8 cellular contexts compared by ENCODE assay signal in the genomic region with DNA sequence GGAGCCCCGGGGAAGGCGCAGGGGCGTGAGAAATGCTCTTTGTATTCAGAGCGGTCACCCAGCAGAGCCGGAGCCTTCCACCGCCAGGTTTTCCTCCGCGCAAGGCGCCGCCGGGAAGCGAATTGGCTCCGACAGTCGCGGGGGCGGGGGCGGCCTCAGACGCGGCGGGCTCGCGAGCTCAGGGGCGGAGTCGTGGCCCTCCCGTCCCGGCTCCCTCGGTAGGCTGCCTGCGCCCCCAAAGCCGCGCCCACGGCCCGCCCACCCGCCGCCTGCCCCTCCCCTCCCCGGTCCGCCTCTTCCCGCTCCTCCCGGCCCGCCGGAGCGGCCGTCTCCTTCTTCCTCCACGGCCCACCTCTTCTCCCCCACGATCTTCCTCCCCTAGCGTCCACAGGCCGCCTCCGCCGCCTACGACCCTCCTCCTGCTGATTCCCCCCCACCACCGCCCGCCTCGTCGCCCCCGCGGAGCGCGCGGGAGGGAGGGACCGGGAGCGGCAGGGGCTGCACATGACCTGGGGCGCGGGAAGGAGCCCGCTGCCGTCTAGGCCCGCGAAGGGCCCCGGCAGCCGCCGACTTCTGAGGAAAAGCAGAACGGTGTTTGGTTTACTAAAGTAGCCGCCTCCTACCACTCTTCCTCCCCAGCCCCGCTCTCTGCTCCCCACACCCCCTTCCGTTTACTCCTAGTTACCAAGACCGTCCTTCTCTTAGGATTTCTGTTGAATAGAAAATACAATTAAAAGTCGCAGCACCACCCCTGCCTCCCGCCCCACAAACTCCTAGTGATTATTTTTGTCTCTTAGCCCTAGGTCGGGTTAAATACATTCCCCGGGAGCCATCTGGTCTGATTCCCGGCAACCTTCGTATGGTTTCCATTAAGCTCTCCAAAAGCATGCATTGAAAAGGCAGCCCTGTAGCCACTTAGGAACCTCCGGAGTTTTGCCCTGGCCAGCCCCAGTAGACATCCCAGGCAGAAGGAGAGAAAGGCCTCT. TPM values are rescaled to one million over a fixed set of nuclear protein-coding genes. Genes with fewer than 3 reads are reported as not detected.
DNase-seq lines count a peak whose midpoint lies in the region; ATAC-seq and TF ChIP-seq lines count a peak whose summit lies in the region.

No MANE protein-coding gene starts in this region.

- H3K23ac ChIP-seq in trophoblast cell (ENCODE audit: low read length), result no peak overlapping the region

- peaks cover 39% of the 10 kb centered on the region for H3K79me1 ChIP-seq in trophoblast cell (ENCODE audit: low read length)

- peak in 1 of 2 donors; percentile 91 for TF ChIP-seq EP300 in tibial nerve (IDR thresholded peaks at IDR 0.05)

- no peaks in the 10 kb centered on the region for H3K9me3 ChIP-seq in heart left ventricle
- H3K9me3 ChIP-seq in trophoblast cell (ENCODE audit: insufficient read depth, low read depth, low read length), result no peaks in the 10 kb centered on the region
- no peaks in the 10 kb centered on the region for H3K9me3 ChIP-seq in tibial nerve

- ATAC-seq in HG02623 (IDR thresholded peaks at IDR 0.05; ENCODE audit: unreplicated experiment), result peak; percentile 94
- ATAC-seq in heart left ventricle, result peak; percentile 81 to 96 (median 93)

- TF ChIP-seq CTCF in GM10266 (IDR thresholded peaks at IDR 0.05; ENCODE audit: control insufficient read depth, insufficient read depth, low read depth, missing control alignments), result no peak
- TF ChIP-seq CTCF in heart left ventricle (IDR thresholded peaks at IDR 0.05), result peak in 3 of 12 donors; percentile 2 to 36 (median 14)
- peak in 2 of 5 experiments; percentile 37 to 45 for TF ChIP-seq CTCF in tibial nerve (IDR thresholded peaks at IDR 0.05)

- H3K4me1 ChIP-seq in heart left ventricle, result peaks cover 13 to 57% (median 46%) of the 10 kb centered on the region in 12 donors
- H3K4me1 ChIP-seq in trophoblast cell (ENCODE audit: control insufficient read depth in 1 of 2, insufficient read depth in 2 of 2, low read length in 2 of 2), result peaks cover 24 to 28% of the 10 kb centered on the region in 2 experiments
- peaks cover 0 to 52% (median 14%) of the 10 kb centered on the region in 4 donors for H3K4me1 ChIP-seq in tibial nerve

- H4K91ac ChIP-seq in trophoblast cell (ENCODE audit: low read depth, low read length), result peak overlapping the region; percentile 100

- H3K4me2 ChIP-seq in trophoblast cell (ENCODE audit: low read length), result peak overlapping the region; percentile 66

- H4K12ac ChIP-seq in trophoblast cell (ENCODE audit: low read depth, low read length), result peak overlapping the region; percentile 97

- H3K4me3 ChIP-seq in heart left ventricle, result peak overlapping the region; percentile 8 to 82 (median 66)
- peak overlapping the region; percentile 70 for H3K4me3 ChIP-seq in trophoblast cell (ENCODE audit: low read depth, low read length)
- H3K4me3 ChIP-seq in tibial nerve, result peak overlapping the region; percentile 45 to 83 (median 74)

- H3K36me3 ChIP-seq in heart left ventricle, result no peaks in the 10 kb centered on the region
- H3K36me3 ChIP-seq in trophoblast cell (ENCODE audit: control insufficient read depth in 1 of 2, insufficient read depth in 2 of 2, low read length in 2 of 2), result no peaks in the 10 kb centered on the region
- no peaks in the 10 kb centered on the region for H3K36me3 ChIP-seq in tibial nerve

- TF ChIP-seq POLR2A in heart left ventricle (IDR thresholded peaks at IDR 0.05), result peak in 1 of 2 donors; percentile 76
- peak; percentile 14 to 68 for TF ChIP-seq POLR2A in tibial nerve (IDR thresholded peaks at IDR 0.05)

- peak overlapping the region; percentile 97 for H3K14ac ChIP-seq in trophoblast cell (ENCODE audit: low read length)

- H2AFZ ChIP-seq in trophoblast cell (ENCODE audit: insufficient read depth, low read length, poor library complexity), result peak overlapping the region; percentile 91

- H2AK5ac ChIP-seq in trophoblast cell (ENCODE audit: low read length), result peak overlapping the region; percentile 73

- peak overlapping the region; percentile 99 for H4K8ac ChIP-seq in trophoblast cell (ENCODE audit: low read depth, low read length)

- WGBS in adipose tissue, 3 donors, result 1 to 2% (median 1%) methylated on average over 41 to 81 of the region's 81 CpGs
- 1 to 2% (median 1%) methylated on average over 46 to 81 of the region's 81 CpGs for WGBS in heart left ventricle, 4 donors
- WGBS in trophoblast cell (ENCODE audit: extremely low coverage, insufficient coverage, insufficient read length), result no CpG with 5 or more reads among the region's 81 CpGs
- 2 to 3% methylated on average over 37 to 50 of the region's 81 CpGs for WGBS in tibial nerve, 2 donors

- peak overlapping the region; percentile 99 for H2BK5ac ChIP-seq in trophoblast cell (ENCODE audit: low read depth, low read length, poor library complexity)

- H3K27me3 ChIP-seq in heart left ventricle (no peaks in the 10 kb centered on the region), trophoblast cell (ENCODE audit: insufficient read depth, low read length) (no peaks in the 10 kb centered on the region), tibial nerve (no peaks in the 10 kb centered on the region)

- intact Hi-C loops in heart left ventricle (cut with DNase I), result loop anchor here in 8 of 10 donors (2.0 to 10.0 kb wide), 11 partner anchors 51 to 548 kb away; partner anchors contain the start of genes MMAA (in 4 of the 8), ZNF827 (in 3 of the 8), C4orf51 (in 1 of the 8) and OTUD4 (in 1 of the 8)

- peak overlapping the region; percentile 46 for H2BK12ac ChIP-seq in trophoblast cell (ENCODE audit: low read length)

- peak; percentile 93 for DNase-seq in GM10266 (ENCODE audit: extremely low spot score)
- peak; percentile 69 for DNase-seq in NCI-H1105 treated with DMSO at 0.1 percent for 48 hours (lab: John Stamatoyannopoulos, UW)
- peak; percentile 74 for DNase-seq in SW480 (ENCODE audit: low spot score)
- DNase-seq in heart left ventricle, result peak; percentile 97
- DNase-seq in trophoblast cell, result peak; percentile 77 to 85
- peak; percentile 81 to 83 for DNase-seq in tibial nerve (ENCODE audit: low spot score in 2 of 2)

- peaks cover 8% of the 10 kb centered on the region for H3K79me2 ChIP-seq in trophoblast cell (ENCODE audit: control insufficient read depth, insufficient read depth, low read length, poor library complexity)

- peak overlapping the region; percentile 98 for H2BK120ac ChIP-seq in trophoblast cell (ENCODE audit: insufficient read depth, low read length, poor library complexity)

- peak overlapping the region; percentile 100 for H3K18ac ChIP-seq in trophoblast cell (ENCODE audit: low read length)

- peak overlapping the region; percentile 90 for H3K27ac ChIP-seq in adipose tissue (ENCODE audit: low read depth, low read length)
- H3K27ac ChIP-seq in heart left ventricle, result peak overlapping the region; percentile 88 to 99 (median 96)
- H3K27ac ChIP-seq in trophoblast cell (ENCODE audit: low read depth, low read length), result peak overlapping the region; percentile 100
- peak overlapping the region; percentile 77 to 99 (median 96) for H3K27ac ChIP-seq in tibial nerve

- H3K4ac ChIP-seq in trophoblast cell (ENCODE audit: low read depth, low read length), result peak overlapping the region; percentile 97

- peak overlapping the region; percentile 85 for H3K9ac ChIP-seq in trophoblast cell (ENCODE audit: low read length)

RNA-seq across cellular contexts. Expression of gene C4orf51, which starts 53.2 kb away (rescaled TPM):
- not detected for polyA plus RNA-seq in adipose tissue
- not detected for total RNA-seq in heart left ventricle
- polyA plus RNA-seq in heart left ventricle, result not detected
- polyA plus RNA-seq in trophoblast cell (2013), result not detected in 2 replicates
- total RNA-seq in tibial nerve, result not detected

Comparison
In these comparisons a context has a peak if more than half of its experiments do, and no peak if none do; other contexts are left out.
1. Peak in every context shown above with its lines: DNase-seq, ATAC-seq, H3K4me3 ChIP-seq and H3K27ac ChIP-seq.